28 cellular contexts compared by ENCODE assay signal in genomic region chr4:145266881-145267280, GRCh38.
"Had no signal": no experiment of that assay in that cellular context is flagged by ENCODE, and none has a peak within 500 bp of the region (broad histone marks: within the 10 kb centered on the region; RNA-seq: fewer than 3 reads in every experiment).

No MANE protein-coding gene starts in this region.

- H3K4me3 ChIP-seq: PC-9, Peyer's patch, SJCRH30 had no signal

- H3K27ac ChIP-seq: KMS-11, PC-9, Peyer's patch, SJCRH30 had no signal

- H3K4me1 ChIP-seq: Peyer's patch, SJCRH30 had no signal

- H3K9me3 ChIP-seq: Peyer's patch, SJCRH30, SK-N-SH had no signal

- H3K9me2 ChIP-seq: SK-N-SH had no signal

- ATAC-seq: HepG2, Right ventricle myocardium inferior, T-cell had no signal

- H3K36me3 ChIP-seq: Peyer's patch, SJCRH30 had no signal

- H3K4me2 ChIP-seq: KMS-11, PC-9, SK-N-SH had no signal

- H3K27me3 ChIP-seq: Peyer's patch, SJCRH30 had no signal

- DNase-seq: IMR-90, Kasumi-1, MV-4-11, NCI-H1048, NCI-H1105, NCI-H1417, NCI-H1436 treated with DMSO at 0.1 percent for 48 hours, NCI-H1694, NCI-H187 treated with DMSO at 0.1 percent for 48 hours, NCI-H2029 treated with DMSO at 0.1 percent for 48 hours, NCI-H2171, NCI-H226, NCI-H446, NCI-H510A, NCI-H524 treated with DMSO at 0.1 percent for 48 hours, NCI-H69, NCI-H774, OCI-M1, PC-9, Peyer's patch, SHP77 treated with DMSO at 0.1 percent for 48 hours, SJCRH30, SK-N-SH, SW 1271, T-cell had no signal

- H2AFZ ChIP-seq: PC-9 had no signal

- H3K9ac ChIP-seq: KMS-11, SK-N-SH had no signal
